Comparison of ENCODE assay signal across 8 cellular contexts in genomic region chr6:134111062-134111677, GRCh38. TPM values are rescaled to one million over a fixed set of nuclear protein-coding genes. Genes with fewer than 3 reads are reported as not detected.
DNase-seq lines count a peak whose midpoint lies in the region; ATAC-seq and TF ChIP-seq lines count a peak whose summit lies in the region.

No MANE protein-coding gene starts in this region.

- no peaks in the 10 kb centered on the region for H3K36me3 Mint-ChIP-seq in activated naive CD4-positive, alpha-beta T cell treated with anti-CD3 and anti-CD28 coated beads, Interleukin-2, amount 50 U/mL, for 72 hours

- TF ChIP-seq CTCF in AG04450 (IDR thresholded peaks at IDR 0.05; ENCODE audit: low read depth, low read length) (peak; percentile 76), GM06990 (IDR thresholded peaks at IDR 0.05; ENCODE audit: insufficient read depth, low read length, poor library complexity, severe bottlenecking) (peak; percentile 93)

- CTCF ChIA-PET in AG04450 (lab: Charles Lee): interaction anchor here (0.6 to 7.0 kb wide), 17 partner anchors 9 to 893 kb away, joined by 3 to 70 read pairs (median 4); no protein-coding TSS in a partner anchor

- POLR2A ChIA-PET in AG04450 (lab: Yijun Ruan, JAX): interaction anchor here (0.5 kb wide), 1 partner anchor 189 kb away, joined by 3 read pairs; no protein-coding TSS in a partner anchor

- no peaks in the 10 kb centered on the region; the same call in 1 of the 2 replicates for H3K9me3 ChIP-seq in AG04450 (ENCODE audit: control insufficient read depth, insufficient read depth, low read length)

- no peak overlapping the region for H3K27ac ChIP-seq in AG04450 (ENCODE audit: low read depth, low read length)

- H3K27ac Mint-ChIP-seq in activated naive CD4-positive, alpha-beta T cell treated with anti-CD3 and anti-CD28 coated beads, Interleukin-2, amount 50 U/mL, for 72 hours: no peak overlapping the region

- no peaks in the 10 kb centered on the region for H3K9me3 Mint-ChIP-seq in activated naive CD4-positive, alpha-beta T cell treated with anti-CD3 and anti-CD28 coated beads, Interleukin-2, amount 50 U/mL, for 72 hours

- peak; percentile 84 for ATAC-seq in HG03097 (IDR thresholded peaks at IDR 0.05; ENCODE audit: low FRiP score, unreplicated experiment)
- peak; percentile 56 to 64 for ATAC-seq in activated naive CD4-positive, alpha-beta T cell treated with anti-CD3 and anti-CD28 coated beads, Interleukin-2, amount 50 U/mL, for 72 hours

- no peaks in the 10 kb centered on the region for H3K36me3 ChIP-seq in GM06990 (ENCODE audit: control insufficient read depth, insufficient read depth, low read length)

- H3K4me3 ChIP-seq in AG04450 (ENCODE audit: low read depth, low read length) (no peak overlapping the region), GM06990 (replicated peaks; ENCODE audit: low read depth, low read length) (no peak overlapping the region)

- DNase-seq in AG04450 (ENCODE audit: low read depth, low spot score) (no peak), GM06990 (ENCODE audit: extremely low read depth, insufficient read length) (no peak), NOMO-1 treated with dmso at 0.1 percent for 144 hours (lab: John Stamatoyannopoulos, UW; ENCODE audit: unreplicated experiment) (peak; percentile 45), hepatic stellate cell (ENCODE audit: low spot score) (peak; percentile 61), ureter (ENCODE audit: low spot score) (no peak)
- peak in 1 of 2 donors; percentile 55 for DNase-seq in activated naive CD4-positive, alpha-beta T cell treated with anti-CD3 and anti-CD28 coated beads, Interleukin-2, amount 50 U/mL, for 72 hours (ENCODE audit: low spot score in 2 of 2)
- peak; percentile 10 for DNase-seq in stimulated activated CD4-positive, alpha-beta T cell treated with anti-CD3 and anti-CD28 coated beads, Interleukin-2, amount 100 ng/mL, for 4 hours (ENCODE audit: low read depth)

- H3K27me3 ChIP-seq in AG04450 (ENCODE audit: control insufficient read depth, insufficient read depth, low read length) (no peaks in the 10 kb centered on the region), GM06990 (replicated peaks; ENCODE audit: control insufficient read depth, insufficient read depth, low read length) (no peaks in the 10 kb centered on the region)

RNA-seq across cellular contexts. Expression of gene SLC2A12, which starts 58.7 kb away (rescaled TPM):
- 7.8 and 10.9 TPM in 2 replicates for polyA plus RNA-seq in AG04450 (2011; rRNA removed)
- 9.4 and 12.7 TPM in 2 replicates for polyA minus RNA-seq in AG04450 (2011; rRNA and poly(A)+ RNA removed)
- total RNA-seq in activated naive CD4-positive, alpha-beta T cell treated with anti-CD3 and anti-CD28 coated beads, Interleukin-2, amount 50 U/mL, for 72 hours: under 1 TPM; 0.18 to 0.51 TPM
- total RNA-seq in ureter: 2.6 TPM

Comparison
In these comparisons a context has a peak if more than half of its experiments do, and no peak if none do; other contexts are left out.
1. DNase-seq: peak in NOMO-1 treated with dmso at 0.1 percent for 144 hours (single experiment), hepatic stellate cell (single experiment) and stimulated activated CD4-positive, alpha-beta T cell treated with anti-CD3 and anti-CD28 coated beads, Interleukin-2, amount 100 ng/mL, for 4 hours (single experiment); none in AG04450 (single experiment), GM06990 (single experiment) and ureter (single experiment).